In genomic region chr21:46356005-46356338, GRCh38 we compare ENCODE assay signal across 19 cellular contexts. TPM values are rescaled to one million over a fixed set of nuclear protein-coding genes. Genes with fewer than 3 reads are reported as not detected.
A peak's percentile ranks its signal among the peaks of the same experiment; 100 is the strongest.
DNase-seq lines count a peak whose midpoint lies in the region; ATAC-seq and TF ChIP-seq lines count a peak whose summit lies in the region.
"Had no signal": no experiment of that assay in that cellular context is flagged by ENCODE, and none has a peak within 500 bp of the region (broad histone marks: within the 10 kb centered on the region; RNA-seq: fewer than 3 reads in every experiment).

No MANE protein-coding gene starts in this region.

- intact Hi-C loops in OCI-LY7 (cut with micrococcal nuclease; ENCODE audit: unreplicated experiment) = loop anchor here (2.0 kb wide), 1 partner anchor 31 kb away; the partner anchor contains the start of gene PCNT
- intact Hi-C loops in psoas muscle (cut with DNase I) = no loop called here

- peak; percentile 25 for DNase-seq in D341Med (ENCODE audit: low spot score)
- DNase-seq in MM.1S = no peak
- no peak for DNase-seq in OCI-LY7 (ENCODE audit: low spot score)
- no peak for DNase-seq in psoas muscle
- DNase-seq in stimulated activated naive B cell treated with anti-CD40 and anti-IgM and Interleukin-4, amounts not matched to agents 10 μg/mL and 1 μg/mL and 100 μg/mL, for 72 hours = no peak
- no peak for DNase-seq in NCI-H345 (lab: John Stamatoyannopoulos, UW)
- DNase-seq in stimulated activated CD4-positive, alpha-beta T cell treated with anti-CD3 and anti-CD28 coated beads, Interleukin-4, amount 100 ng/mL, for 24 hours = no peak
- DNase-seq: AML-193; Caco-2; CD4-positive, alpha-beta T cell; DMS153; DMS79; GDM1; GOT3 had no signal

- no peak overlapping the region for H3K4me3 Mint-ChIP-seq in stimulated activated naive B cell treated with anti-CD40 and anti-IgM and Interleukin-4, amounts not matched to agents 10 μg/mL and 1 μg/mL and 100 μg/mL, for 72 hours
- H3K4me3 Mint-ChIP-seq: CD4-positive, alpha-beta T cell had no signal

- H2AFZ ChIP-seq in MM.1S (ENCODE audit: low read length) (no peak overlapping the region), OCI-LY7 (ENCODE audit: low read length) (no peak overlapping the region)

- H3K4me2 ChIP-seq in MM.1S (ENCODE audit: low read depth, low read length) (peak overlapping the region; percentile 89; the same call in 1 of the 2 replicates), OCI-LY7 (ENCODE audit: low read length) (peak overlapping the region; percentile 82)
- H3K4me2 ChIP-seq: A549 had no signal

- H3K9ac ChIP-seq in MM.1S (ENCODE audit: low read length) = peak overlapping the region; percentile 23; the same call in 1 of the 2 replicates

- CTCF ChIA-PET in OCI-LY7 (lab: Charles Lee; ENCODE audit: unreplicated experiment) = no interaction called here

- H3K4me1 ChIP-seq in MM.1S (ENCODE audit: low read length) (peaks cover 34% of the 10 kb centered on the region), OCI-LY7 (ENCODE audit: insufficient read depth, low read length, poor library complexity, severe bottlenecking) (peaks cover 29% of the 10 kb centered on the region), psoas muscle (peaks cover 64% of the 10 kb centered on the region)
- H3K4me1 ChIP-seq: A549, Caco-2 had no signal

- H3K27ac Mint-ChIP-seq in stimulated activated naive B cell treated with anti-CD40 and anti-IgM and Interleukin-4, amounts not matched to agents 10 μg/mL and 1 μg/mL and 100 μg/mL, for 72 hours = no peak overlapping the region
- H3K27ac Mint-ChIP-seq: CD4-positive, alpha-beta T cell had no signal

- no TSS peak for BruUV-seq in OCI-LY7 (replicated peaks; lab: Mats Ljungman, UMichigan)

- H3K9me3 Mint-ChIP-seq in stimulated activated naive B cell treated with anti-CD40 and anti-IgM and Interleukin-4, amounts not matched to agents 10 μg/mL and 1 μg/mL and 100 μg/mL, for 72 hours = no peaks in the 10 kb centered on the region
- H3K9me3 Mint-ChIP-seq: CD4-positive, alpha-beta T cell had no signal

- H3K27me3 ChIP-seq in MM.1S (replicated peaks; ENCODE audit: insufficient read depth, low read length) = no peaks in the 10 kb centered on the region
- no peaks in the 10 kb centered on the region for H3K27me3 ChIP-seq in psoas muscle (ENCODE audit: insufficient read depth in 3 of 3, low read length in 2 of 3)

- TF ChIP-seq CTCF in MM.1S (IDR thresholded peaks at IDR 0.05; ENCODE audit: low read length) = no peak
- no peak for TF ChIP-seq CTCF in OCI-LY7 (conservative IDR thresholded peaks at IDR 0.05; ENCODE audit: low read length)
- no peak for TF ChIP-seq CTCF in psoas muscle (IDR thresholded peaks at IDR 0.05)

- peaks cover 11% of the 10 kb centered on the region; the same call in 1 of the 2 replicates for H3K36me3 ChIP-seq in MM.1S (replicated peaks; ENCODE audit: insufficient read depth, low read length)
- H3K36me3 ChIP-seq in OCI-LY7 (ENCODE audit: insufficient read depth, low read length) = peaks cover 84% of the 10 kb centered on the region
- peaks cover 6 to 99% of the 10 kb centered on the region in 2 donors for H3K36me3 ChIP-seq in psoas muscle (ENCODE audit: insufficient read depth in 1 of 2, low read depth in 1 of 2)

- H3K36me3 Mint-ChIP-seq in stimulated activated naive B cell treated with anti-CD40 and anti-IgM and Interleukin-4, amounts not matched to agents 10 μg/mL and 1 μg/mL and 100 μg/mL, for 72 hours = peaks cover 56 to 61% of the 10 kb centered on the region in 2 donors

- no peak overlapping the region for H3K4me3 ChIP-seq in MM.1S (ENCODE audit: low read length)
- H3K4me3 ChIP-seq in OCI-LY7 (ENCODE audit: low read depth, low read length, poor library complexity, severe bottlenecking) = no peak overlapping the region
- no peak overlapping the region for H3K4me3 ChIP-seq in psoas muscle
- H3K4me3 ChIP-seq: A549 had no signal

- H3K27me3 Mint-ChIP-seq in stimulated activated naive B cell treated with anti-CD40 and anti-IgM and Interleukin-4, amounts not matched to agents 10 μg/mL and 1 μg/mL and 100 μg/mL, for 72 hours = no peaks in the 10 kb centered on the region
- H3K27me3 Mint-ChIP-seq: CD4-positive, alpha-beta T cell had no signal

- no peaks in the 10 kb centered on the region for H4K20me1 ChIP-seq in MM.1S (ENCODE audit: insufficient read depth, low read length)
- H4K20me1 ChIP-seq in OCI-LY7 (ENCODE audit: insufficient read depth, low read length) = no peaks in the 10 kb centered on the region

- H3K27ac ChIP-seq in MM.1S (ENCODE audit: low read length) = peak overlapping the region; percentile 74; the same call in 1 of the 2 replicates
- H3K27ac ChIP-seq in OCI-LY7 (ENCODE audit: low read depth, low read length, poor library complexity, severe bottlenecking) = peak overlapping the region; percentile 97
- peak overlapping the region; percentile 90 for H3K27ac ChIP-seq in psoas muscle
- H3K27ac ChIP-seq: 22Rv1, A549, C4-2B had no signal

- H3K9me3 ChIP-seq in MM.1S (replicated peaks; ENCODE audit: insufficient read depth, low read length) (no peaks in the 10 kb centered on the region), OCI-LY7 (ENCODE audit: low read length) (no peaks in the 10 kb centered on the region), psoas muscle (no peaks in the 10 kb centered on the region)
- H3K9me3 ChIP-seq: A549, Caco-2 had no signal

- WGBS in psoas muscle, 3 donors = 79 to 88% (median 79%) methylated on average over 13 of the region's 13 CpGs

- H3F3A ChIP-seq in MM.1S (ENCODE audit: insufficient read depth, low read length) = peaks cover 31% of the 10 kb centered on the region

- H3K9me2 ChIP-seq in MM.1S (replicated peaks; ENCODE audit: insufficient read depth, low read length) (no peaks in the 10 kb centered on the region), OCI-LY7 (ENCODE audit: insufficient read depth, low read length) (no peaks in the 10 kb centered on the region)

- POLR2A ChIA-PET in OCI-LY7 (lab: Charles Lee) = interaction anchor here (0.6 to 1.0 kb wide), 2 partner anchors 18 to 22 kb away, joined by 3 to 4 read pairs; no protein-coding TSS in a partner anchor

- H3K4me1 Mint-ChIP-seq in stimulated activated naive B cell treated with anti-CD40 and anti-IgM and Interleukin-4, amounts not matched to agents 10 μg/mL and 1 μg/mL and 100 μg/mL, for 72 hours = no peaks in the 10 kb centered on the region

- ATAC-seq in psoas muscle (peak in 3 of 4 donors; percentile 2 to 9 (median 5)), GM21381 (IDR thresholded peaks at IDR 0.05; ENCODE audit: unreplicated experiment) (no peak)
- no peak for ATAC-seq in stimulated activated naive B cell treated with anti-CD40 and anti-IgM and Interleukin-4, amounts not matched to agents 10 μg/mL and 1 μg/mL and 100 μg/mL, for 72 hours (replicated peaks)
- ATAC-seq: A549, HCT116 had no signal

- H3K79me2 ChIP-seq in MM.1S (ENCODE audit: low read length) (peaks cover 10% of the 10 kb centered on the region), OCI-LY7 (ENCODE audit: insufficient read depth, low read depth, low read length) (no peaks in the 10 kb centered on the region)

RNA-seq across cellular contexts. Expression of gene PCNT, which starts 32.0 kb away (rescaled TPM):
- total RNA-seq in OCI-LY7 (2014; rRNA removed; shearing (Covaris generic)) = 41.5 and 48.4 TPM in 2 replicates
- 75.8 and 84.1 TPM in 2 replicates for total RNA-seq in OCI-LY7 (2022)
- total RNA-seq in psoas muscle = 100 to 1,000 TPM in 3 of 4 donors, 10 to 100 TPM in 1; 99.4 to 642 (median 295) TPM
- polyA plus RNA-seq in psoas muscle = 100 to 1,000 TPM; 118 to 294 (median 248) TPM

RNA-seq across cellular contexts. Expression of gene C21orf58, which starts 32.3 kb away (rescaled TPM):
- total RNA-seq in OCI-LY7 (2014; rRNA removed; shearing (Covaris generic)) = 102 and 112 TPM in 2 replicates
- total RNA-seq in OCI-LY7 (2022) = 141 and 172 TPM in 2 replicates
- total RNA-seq in psoas muscle = 1 to 10 TPM in 3 of 4 donors, under 1 TPM in 1; 0.49 to 3.0 (median 1.1) TPM
- polyA plus RNA-seq in psoas muscle = 1 to 10 TPM in 1 of 3 donors, under 1 TPM in 2; 0.38 to 2.3 (median 0.47) TPM

Comparison
In these comparisons a context has a peak if more than half of its experiments do, and no peak if none do; other contexts are left out.
1. ATAC-seq: peak in psoas muscle (3 of 4); none in stimulated activated naive B cell treated with anti-CD40 and anti-IgM and Interleukin-4, amounts not matched to agents 10 μg/mL and 1 μg/mL and 100 μg/mL, for 72 hours (0 of 2) and GM21381 (single experiment).
2. RNA of gene C21orf58, which starts 32.3 kb away (total RNA-seq): 102 to 172 TPM in OCI-LY7; 0.49 to 3.0 TPM in psoas muscle; every median in the first group is over 10 times any median in the second.
3. Peak in every context shown above with its lines, with median percentiles within 50 percentile points of each other: H3K27ac ChIP-seq.